Comparison of ENCODE assay signal across 9 cellular contexts in genomic region chr4:54657194-54657555, GRCh38. TPM values are rescaled to one million over a fixed set of nuclear protein-coding genes. Genes with fewer than 3 reads are reported as not detected.
DNase-seq lines count a peak whose midpoint lies in the region; ATAC-seq, FAIRE-seq and TF ChIP-seq lines count a peak whose summit lies in the region.
"Had no signal": no experiment of that assay in that cellular context is flagged by ENCODE, and none has a peak within 500 bp of the region (broad histone marks: within the 10 kb centered on the region; RNA-seq: fewer than 3 reads in every experiment).

No MANE protein-coding gene starts in this region.

- TF ChIP-seq CTCF in esophagus squamous epithelium (IDR thresholded peaks at IDR 0.05) (no peak), psoas muscle (IDR thresholded peaks at IDR 0.05) (no peak)

- peaks cover 0 to 58% (median 7%) of the 10 kb centered on the region in 4 donors for H3K27me3 ChIP-seq in esophagus squamous epithelium
- peaks cover 0 to 69% (median 2%) of the 10 kb centered on the region in 3 donors for H3K27me3 ChIP-seq in psoas muscle (ENCODE audit: insufficient read depth in 3 of 3, low read length in 2 of 3)

- H3K9me3 ChIP-seq in esophagus squamous epithelium: no peaks in the 10 kb centered on the region
- H3K9me3 ChIP-seq in psoas muscle: no peaks in the 10 kb centered on the region

- ATAC-seq in psoas muscle: no peak

- FAIRE-seq in HTR-8/SVneo (lab: Jason Lieb, UNC): no peak
- FAIRE-seq: endometrium had no signal

- 5 to 13% methylated on average over 7 to 16 of the region's 25 CpGs for WGBS in esophagus squamous epithelium, 2 donors
- 14 to 16% (median 14%) methylated on average over 25 of the region's 25 CpGs for WGBS in psoas muscle, 3 donors

- DNase-seq in DMS153 treated with DMSO at 0.1 percent for 48 hours (lab: John Stamatoyannopoulos, UW; ENCODE audit: unreplicated experiment) (peak; percentile 68), NCI-H2196 (lab: John Stamatoyannopoulos, UW; ENCODE audit: unreplicated experiment) (peak; percentile 52), esophagus squamous epithelium (lab: John Stamatoyannopoulos, UW) (no peak), psoas muscle (no peak), GM03348 (ENCODE audit: low spot score) (no peak), NCI-H524 treated with DMSO at 0.1 percent for 48 hours (lab: John Stamatoyannopoulos, UW) (no peak), HTR-8/SVneo (ENCODE audit: insufficient read length, low spot score) (no peak)
- no peak for DNase-seq in stimulated activated CD4-positive, alpha-beta T cell treated with anti-CD3 and anti-CD28 coated beads, Interleukin-2, amount 100 ng/mL, for 24 hours

- peak overlapping the region in 2 of 4 donors; percentile 31 to 63 for H3K27ac ChIP-seq in esophagus squamous epithelium
- H3K27ac ChIP-seq in psoas muscle: no peak overlapping the region

- H3K36me3 ChIP-seq in esophagus squamous epithelium: no peaks in the 10 kb centered on the region
- H3K36me3 ChIP-seq in psoas muscle (ENCODE audit: insufficient read depth in 1 of 2, low read depth in 1 of 2): no peaks in the 10 kb centered on the region

- TF ChIP-seq POLR2A in esophagus squamous epithelium (IDR thresholded peaks at IDR 0.05): no peak

- H3K4me3 ChIP-seq in esophagus squamous epithelium (peak overlapping the region; percentile 42 to 68 (median 58)), psoas muscle (peak overlapping the region; percentile 69)

- peaks cover 14 to 53% (median 24%) of the 10 kb centered on the region in 3 donors for H3K4me1 ChIP-seq in esophagus squamous epithelium
- peaks cover 10% of the 10 kb centered on the region for H3K4me1 ChIP-seq in psoas muscle

- intact Hi-C loops in esophagus squamous epithelium (cut with DNase I): no loop called here
- intact Hi-C loops in psoas muscle (cut with DNase I): loop anchor here in 1 of 2 donors (10.0 kb wide), 1 partner anchor 308 kb away; no protein-coding TSS in a partner anchor

RNA-seq across cellular contexts. Expression of gene KIT, which starts 0.6 kb away (rescaled TPM):
- 10 to 100 TPM in 1 of 4 donors, 1 to 10 TPM in 2, under 1 TPM in 1; 0.61 to 36.8 (median 4.0) TPM for total RNA-seq in esophagus squamous epithelium
- 1 to 10 TPM in 3 of 4 donors, under 1 TPM in 1; 0.92 to 2.1 (median 1.7) TPM for total RNA-seq in psoas muscle
- polyA plus RNA-seq in psoas muscle: under 1 TPM; 0.19 to 0.46 (median 0.35) TPM

Comparison
In these comparisons a context has a peak if more than half of its experiments do, and no peak if none do; other contexts are left out.
1. DNase-seq: peak in DMS153 treated with DMSO at 0.1 percent for 48 hours (single experiment) and NCI-H2196 (single experiment); none in esophagus squamous epithelium (single experiment), psoas muscle (0 of 2), GM03348 (single experiment), NCI-H524 treated with DMSO at 0.1 percent for 48 hours (single experiment), stimulated activated CD4-positive, alpha-beta T cell treated with anti-CD3 and anti-CD28 coated beads, Interleukin-2, amount 100 ng/mL, for 24 hours (0 of 2) and HTR-8/SVneo (single experiment).